Comparison of ENCODE assay signal across 1 cellular context in the genomic region with DNA sequence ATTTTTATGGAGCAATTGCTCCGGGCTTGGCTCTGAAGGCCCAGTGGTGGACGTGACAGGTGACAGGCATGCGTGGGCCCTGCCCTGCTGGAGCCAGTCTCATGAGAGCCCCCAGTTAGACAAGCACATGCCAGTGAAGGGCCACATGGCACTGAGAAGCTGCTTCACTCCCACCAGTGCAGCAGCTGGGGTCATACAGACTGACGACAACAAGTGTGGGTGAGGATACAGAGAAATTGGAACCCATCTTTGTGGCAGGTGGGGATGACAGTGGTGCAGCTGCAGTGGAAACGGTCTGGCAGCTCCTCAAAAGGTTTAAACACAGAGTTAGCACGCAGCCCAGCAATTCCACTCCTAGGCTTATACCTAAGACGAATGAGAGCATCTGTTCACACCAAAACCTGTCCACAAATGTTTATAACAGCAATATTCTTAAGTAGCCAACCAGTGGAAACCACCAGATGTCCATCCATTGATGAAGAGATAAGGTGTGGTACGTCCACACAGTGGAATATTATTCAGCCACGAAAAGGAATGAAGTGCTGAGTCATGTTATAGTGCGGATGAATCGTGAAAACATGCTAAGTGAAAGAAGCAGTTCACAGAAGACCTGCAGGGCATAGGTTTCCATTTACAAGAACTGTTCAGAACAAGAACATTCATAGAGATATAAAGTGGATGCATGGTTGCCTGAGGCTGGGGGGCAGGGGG.
TF ChIP-seq lines count a peak whose summit lies in the region.

No MANE protein-coding gene starts in this region.

TF ChIP-seq in HCT116, 20 proteins besides CTCF, POLR2A, EP300 and RAD21 (continued from another document):
- TF ChIP-seq REST (IDR thresholded peaks at IDR 0.05; ENCODE audit: low read depth), result no peak
